ENCODE assay signal across 8 cellular contexts in the genomic region with DNA sequence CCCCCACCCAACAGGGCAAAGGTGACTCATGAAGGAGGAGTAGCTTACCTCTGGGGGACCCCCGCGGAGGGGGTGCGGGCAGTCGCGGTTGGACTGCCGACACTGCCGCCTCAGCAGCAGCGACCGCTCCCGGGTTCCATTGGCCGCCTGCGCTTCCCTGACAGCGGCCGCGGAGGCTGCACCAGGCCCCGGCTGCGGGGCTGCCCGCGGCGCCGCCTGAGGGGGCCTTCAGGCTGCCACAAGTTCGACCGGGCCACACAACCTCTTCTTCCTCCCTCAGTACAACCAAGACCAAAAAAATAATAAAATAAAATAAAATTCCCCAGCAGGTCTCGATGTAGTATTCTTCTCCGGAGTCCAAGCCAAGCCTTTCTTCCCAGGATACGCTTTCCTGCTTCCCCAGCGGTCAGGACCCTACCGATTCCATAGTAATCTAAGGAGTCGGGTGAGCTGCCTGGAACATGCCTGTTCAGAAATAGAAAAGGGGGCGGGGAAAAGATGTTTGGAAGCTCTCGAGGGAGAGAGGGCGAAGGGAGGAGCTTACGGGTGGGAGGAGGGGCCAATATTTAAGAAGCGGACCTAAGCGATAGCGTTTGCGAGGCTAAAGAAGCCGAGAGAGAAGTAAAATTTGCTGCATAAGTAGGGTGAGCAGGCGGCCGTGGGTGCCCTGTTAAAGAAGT.
DNase-seq lines count a peak whose midpoint lies in the region; ATAC-seq lines count a peak whose summit lies in the region.

TSS of gene PI4KB (minus strand) at position 194 of the 680 bp plus-strand sequence. CDS start 10,935 bp downstream, outside the sequence.

- peak within 1 kb of the TSS; percentile 90 for H3K4me3 Mint-ChIP-seq in dendritic cell treated with granulocyte-macrophage colony-stimulating factor and Interleukin-4, amounts not matched to agents 40 ng/mL and 50 ng/mL, for 4 days

- H3K4me1 Mint-ChIP-seq in dendritic cell treated with granulocyte-macrophage colony-stimulating factor and Interleukin-4, amounts not matched to agents 40 ng/mL and 50 ng/mL, for 4 days (ENCODE audit: low read depth), result peaks cover 48% of the 10 kb centered on the region

- peaks cover 54% of the 10 kb centered on the region for H3K36me3 Mint-ChIP-seq in dendritic cell treated with granulocyte-macrophage colony-stimulating factor and Interleukin-4, amounts not matched to agents 40 ng/mL and 50 ng/mL, for 4 days (ENCODE audit: low read depth)

- no peaks in the 10 kb centered on the region for H3K27me3 Mint-ChIP-seq in dendritic cell treated with granulocyte-macrophage colony-stimulating factor and Interleukin-4, amounts not matched to agents 40 ng/mL and 50 ng/mL, for 4 days

- intact Hi-C loops in dendritic cell treated with granulocyte-macrophage colony-stimulating factor and Interleukin-4, amounts not matched to agents 40 ng/mL and 50 ng/mL, for 4 days (cut with micrococcal nuclease), result loop anchor here (1.0 to 2.0 kb wide), 4 partner anchors 16 to 72 kb away; partner anchors contain the start of genes PSMB4, RFX5 and ZNF687

- peak within 1 kb of the TSS; percentile 90 for H3K27ac Mint-ChIP-seq in dendritic cell treated with granulocyte-macrophage colony-stimulating factor and Interleukin-4, amounts not matched to agents 40 ng/mL and 50 ng/mL, for 4 days

- DNase-seq in Ammon's horn (ENCODE audit: low spot score) (peak; percentile 98), NCI-H82 (lab: John Stamatoyannopoulos, UW) (peak; percentile 100), left kidney (ENCODE audit: low read depth, low spot score) (peak; percentile 100)
- DNase-seq in activated CD4-positive, alpha-beta T cell treated with anti-CD3 and anti-CD28 coated beads, Interleukin-2, amount 50 U/mL, for 4 hours, result peak; percentile 88
- peak; percentile 89 for DNase-seq in stimulated activated CD4-positive, alpha-beta T cell treated with anti-CD3 and anti-CD28 coated beads, Interleukin-1b, Interleukin-23, amount 100 ng/mL, for 48 hours

- H3K9me3 Mint-ChIP-seq in dendritic cell treated with granulocyte-macrophage colony-stimulating factor and Interleukin-4, amounts not matched to agents 40 ng/mL and 50 ng/mL, for 4 days, result no peaks in the 10 kb centered on the region

- ATAC-seq in GM19328 (IDR thresholded peaks at IDR 0.05; ENCODE audit: unreplicated experiment) (peak; percentile 78), HG03571 (IDR thresholded peaks at IDR 0.05; ENCODE audit: unreplicated experiment) (peak; percentile 81)

Comparison
In these comparisons a context has a peak if more than half of its experiments do, and no peak if none do; other contexts are left out.
1. Peak in every context shown above with its lines: DNase-seq and ATAC-seq.